Comparison of ENCODE assay signal across 21 cellular contexts in genomic region chr15:44782516-44782915, GRCh38. TPM values are rescaled to one million over a fixed set of nuclear protein-coding genes. Genes with fewer than 3 reads are reported as not detected.
DNase-seq lines count a peak whose midpoint lies in the region; ATAC-seq, FAIRE-seq and TF ChIP-seq lines count a peak whose summit lies in the region.
"Had no signal": no experiment of that assay in that cellular context is flagged by ENCODE, and none has a peak within 500 bp of the region (broad histone marks: within the 10 kb centered on the region; RNA-seq: fewer than 3 reads in every experiment).

No MANE protein-coding gene starts in this region.

- no peak overlapping the region for H3K4me3 ChIP-seq in fibroblast of mammary gland (ENCODE audit: control insufficient read depth, low read depth, low read length)
- H3K4me3 ChIP-seq: gastroesophageal sphincter, prostate gland, smooth muscle cell, stomach, upper lobe of right lung had no signal

- peaks cover 18% of the 10 kb centered on the region for H3K4me1 Mint-ChIP-seq in activated naive CD4-positive, alpha-beta T cell treated with anti-CD3 and anti-CD28 coated beads, Interleukin-2, amount 50 U/mL, for 24 hours

- no peak for TF ChIP-seq CTCF in fibroblast of mammary gland (conservative IDR thresholded peaks at IDR 0.05; ENCODE audit: control insufficient read depth, insufficient read depth, low read depth, low read length)

- H3K27ac Mint-ChIP-seq in activated naive CD4-positive, alpha-beta T cell treated with anti-CD3 and anti-CD28 coated beads, Interleukin-2, amount 50 U/mL, for 24 hours = peak overlapping the region; percentile 47
- no peak overlapping the region for H3K27ac Mint-ChIP-seq in activated naive CD4-positive, alpha-beta T cell treated with anti-CD3 and anti-CD28 coated beads, Interleukin-2, amount 50 U/mL, for 72 hours
- H3K27ac Mint-ChIP-seq: activated naive CD8-positive, alpha-beta T cell treated with anti-CD3 and anti-CD28 coated beads, Interleukin-2, amount 10 ng/mL, durations not matched to agents 7 days and 5 days had no signal

- no peaks in the 10 kb centered on the region for H3K27me3 Mint-ChIP-seq in activated naive CD4-positive, alpha-beta T cell treated with anti-CD3 and anti-CD28 coated beads, Interleukin-2, amount 50 U/mL, for 24 hours
- H3K27me3 Mint-ChIP-seq: activated naive CD8-positive, alpha-beta T cell treated with anti-CD3 and anti-CD28 coated beads, Interleukin-2, amount 10 ng/mL, durations not matched to agents 7 days and 5 days had no signal

- ATAC-seq in activated naive CD4-positive, alpha-beta T cell treated with anti-CD3 and anti-CD28 coated beads, Interleukin-2, amount 50 U/mL, for 72 hours = no peak
- no peak for ATAC-seq in GM21529 (IDR thresholded peaks at IDR 0.05; ENCODE audit: unreplicated experiment)
- ATAC-seq: gastroesophageal sphincter, left colon, upper lobe of right lung had no signal

- no peaks in the 10 kb centered on the region for H3K36me3 Mint-ChIP-seq in activated naive CD4-positive, alpha-beta T cell treated with anti-CD3 and anti-CD28 coated beads, Interleukin-2, amount 50 U/mL, for 24 hours
- no peaks in the 10 kb centered on the region for H3K36me3 Mint-ChIP-seq in activated naive CD4-positive, alpha-beta T cell treated with anti-CD3 and anti-CD28 coated beads, Interleukin-2, amount 50 U/mL, for 72 hours

- DNase-seq in activated naive CD4-positive, alpha-beta T cell treated with anti-CD3 and anti-CD28 coated beads, Interleukin-2, amount 50 U/mL, for 72 hours (ENCODE audit: low spot score in 2 of 2) = no peak
- peak; percentile 98 for DNase-seq in NCI-H524 treated with DMSO at 0.1 percent for 48 hours (lab: John Stamatoyannopoulos, UW)
- peak; percentile 8 for DNase-seq in fibroblast of mammary gland (ENCODE audit: low read depth)
- peak; percentile 16 for DNase-seq in urothelium cell line (ENCODE audit: low spot score)
- no peak for DNase-seq in HUDEP-2 (lab: John Stamatoyannopoulos, UW; ENCODE audit: unreplicated experiment in 76 of 76)
- DNase-seq in NCI-H1105 (lab: John Stamatoyannopoulos, UW) = no peak
- DNase-seq: activated naive CD8-positive, alpha-beta T cell treated with anti-CD3 and anti-CD28 coated beads, Interleukin-2, amount 10 ng/mL, durations not matched to agents 7 days and 5 days; erythroblast; Karpas-422; left colon; NCI-H1105 treated with DMSO at 0.1 percent for 48 hours; NCI-H2227 treated with DMSO at 0.1 percent for 48 hours; NK-92 treated with Interleukin-12 subunit alpha and Interleukin-12 subunit beta, amount 100 ng/mL, for 24 hours; stimulated activated CD4-positive, alpha-beta T cell treated with anti-CD3 and anti-CD28 coated beads, Interleukin-4, amount 100 ng/mL, for 1 hour; stomach; upper lobe of right lung had no signal

- no peak for FAIRE-seq in urothelium cell line (lab: Jason Lieb, UNC)

- no peak overlapping the region for H3K4me3 Mint-ChIP-seq in activated naive CD4-positive, alpha-beta T cell treated with anti-CD3 and anti-CD28 coated beads, Interleukin-2, amount 50 U/mL, for 24 hours
- H3K4me3 Mint-ChIP-seq: activated naive CD8-positive, alpha-beta T cell treated with anti-CD3 and anti-CD28 coated beads, Interleukin-2, amount 10 ng/mL, durations not matched to agents 7 days and 5 days had no signal

- H3K9me3 Mint-ChIP-seq in activated naive CD4-positive, alpha-beta T cell treated with anti-CD3 and anti-CD28 coated beads, Interleukin-2, amount 50 U/mL, for 24 hours = no peaks in the 10 kb centered on the region
- no peaks in the 10 kb centered on the region for H3K9me3 Mint-ChIP-seq in activated naive CD4-positive, alpha-beta T cell treated with anti-CD3 and anti-CD28 coated beads, Interleukin-2, amount 50 U/mL, for 72 hours
- H3K9me3 Mint-ChIP-seq: activated naive CD8-positive, alpha-beta T cell treated with anti-CD3 and anti-CD28 coated beads, Interleukin-2, amount 10 ng/mL, durations not matched to agents 7 days and 5 days had no signal

RNA-seq across cellular contexts. Expression of gene TRIM69, which starts 46.2 kb away (rescaled TPM):
- total RNA-seq in activated naive CD4-positive, alpha-beta T cell treated with anti-CD3 and anti-CD28 coated beads, Interleukin-2, amount 50 U/mL, for 72 hours = 10 to 100 TPM; 60.8 to 68.8 TPM

Comparison
In these comparisons a context has a peak if more than half of its experiments do, and no peak if none do; other contexts are left out.
1. DNase-seq: peak in NCI-H524 treated with DMSO at 0.1 percent for 48 hours (single experiment), fibroblast of mammary gland (single experiment) and urothelium cell line (single experiment); none in activated naive CD4-positive, alpha-beta T cell treated with anti-CD3 and anti-CD28 coated beads, Interleukin-2, amount 50 U/mL, for 72 hours (0 of 2), HUDEP-2 (0 of 76) and NCI-H1105 (single experiment).